ENCODE assay signal across 1 cellular context in the genomic region with DNA sequence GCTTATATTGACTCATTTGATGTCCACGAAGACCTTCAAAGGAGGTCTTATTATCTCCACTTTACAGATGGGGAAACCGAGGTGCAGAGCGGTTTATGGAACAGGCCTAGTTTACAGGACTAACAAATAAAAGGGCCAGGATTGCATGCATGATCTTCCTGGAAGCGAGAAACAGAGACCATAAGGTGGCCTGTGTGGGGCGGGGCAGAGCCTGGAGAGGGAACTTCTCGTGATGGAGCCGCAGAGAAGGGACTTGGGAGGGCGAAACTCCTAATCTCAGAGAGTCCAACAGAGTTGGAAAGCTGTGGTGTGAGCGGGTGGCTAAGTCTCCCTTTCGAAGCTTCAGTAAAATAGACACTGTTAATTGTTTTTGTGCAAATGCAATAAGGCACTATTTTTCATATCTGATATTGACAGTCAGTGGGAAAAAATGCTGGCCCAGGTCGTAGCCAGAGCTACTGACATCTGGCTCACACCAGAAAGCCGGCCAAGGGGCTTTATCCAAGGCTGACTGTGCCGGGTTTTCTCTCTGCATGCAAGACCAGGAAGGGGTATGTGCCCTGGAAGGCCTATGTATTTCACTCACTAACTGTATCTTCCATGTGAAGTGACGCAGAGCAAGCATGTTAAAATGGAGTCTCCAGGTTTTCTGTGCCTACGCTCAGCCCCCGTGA.
TF ChIP-seq lines count a peak whose summit lies in the region.

No MANE protein-coding gene starts in this region.

TF ChIP-seq in SK-N-SH, 30 proteins besides CTCF, POLR2A, EP300 and RAD21 (continued from another document):
- no peak for TF ChIP-seq REST (IDR thresholded peaks at IDR 0.05; ENCODE audit: low read depth, low read length)
- TF ChIP-seq GABPA (IDR thresholded peaks at IDR 0.05; ENCODE audit: low read depth): no peak
